In the genomic region with DNA sequence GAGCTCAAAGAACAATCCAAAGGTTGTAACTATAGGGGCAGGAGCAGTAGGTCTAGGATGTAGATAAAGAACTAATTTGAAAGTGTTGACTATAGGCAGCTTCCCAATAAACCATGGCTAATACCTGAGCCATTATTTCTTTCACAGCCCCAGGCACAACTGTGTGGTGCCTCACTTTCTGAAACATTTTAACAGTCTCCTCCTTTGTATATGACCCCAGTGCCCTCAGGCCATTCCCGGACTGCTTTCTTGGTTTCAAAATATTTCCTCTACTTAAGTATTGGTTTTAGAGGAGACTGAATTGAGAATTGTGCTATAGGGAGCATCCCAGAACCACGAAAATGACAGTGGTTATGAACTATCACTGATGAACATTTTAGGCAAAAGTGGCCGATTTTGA, we compare ENCODE assay signal across 21 cellular contexts.
"Had no signal": no experiment of that assay in that cellular context is flagged by ENCODE, and none has a peak within 500 bp of the region (broad histone marks: within the 10 kb centered on the region; RNA-seq: fewer than 3 reads in every experiment).

No MANE protein-coding gene starts in this region.

- H3K27ac ChIP-seq: RWPE1 had no signal

- DNase-seq: Karpas-422, KG1, MM.1S, NCI-H1092 treated with DMSO at 0.1 percent for 48 hours, NCI-H1436, NCI-H187, NCI-H2029, NCI-H2081 treated with DMSO at 0.1 percent for 48 hours, NCI-H2171, NCI-H226, NCI-H446, NCI-H510A, NCI-H524 treated with DMSO at 0.1 percent for 48 hours, NCI-H69, NCI-H774, PC-3, SHP77 had no signal

- ATAC-seq: HepG2, Panc1, PC-3, SK-N-SH treated with all-trans-retinoic acid at 6 μM for 48 hours had no signal
